8 cellular contexts compared by ENCODE assay signal in the genomic region with DNA sequence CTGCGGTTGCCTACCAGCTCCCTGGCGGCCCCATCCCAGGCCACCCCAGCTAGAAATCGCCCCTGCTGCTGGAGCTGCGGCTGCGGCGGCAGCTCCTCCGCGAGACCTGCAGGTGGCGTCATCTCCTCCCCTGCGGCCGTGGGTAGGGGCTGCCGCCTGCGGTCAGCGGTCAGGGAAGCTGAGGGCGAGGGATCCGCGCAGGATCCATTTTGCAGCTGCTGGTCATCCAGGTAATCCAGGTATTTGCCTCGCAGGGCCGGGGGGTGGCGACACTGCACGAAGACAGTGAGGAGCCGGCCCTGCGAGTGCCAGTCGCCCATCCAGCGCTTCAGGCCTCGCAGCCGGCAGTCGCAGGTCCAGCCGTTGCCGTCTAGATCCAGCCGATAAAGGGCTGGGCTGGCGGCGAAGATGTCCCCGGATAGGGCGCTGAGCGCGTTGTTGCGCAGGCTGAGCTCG. TPM values are rescaled to one million over a fixed set of nuclear protein-coding genes. Genes with fewer than 3 reads are reported as not detected.
DNase-seq lines count a peak whose midpoint lies in the region; ATAC-seq and TF ChIP-seq lines count a peak whose summit lies in the region.

No MANE protein-coding gene starts in this region.

- H3K4me2 ChIP-seq in hepatocyte, result peak overlapping the region; percentile 99

- intact Hi-C loops in ascending aorta (cut with DNase I), result loop anchor here (2.0 kb wide), 1 partner anchor 30 kb away; no protein-coding TSS in a partner anchor
- intact Hi-C loops in prostate gland (cut with DNase I), result loop anchor here (2.0 kb wide), 1 partner anchor 146 kb away; no protein-coding TSS in a partner anchor

- no peak for DNase-seq in GM06990 (ENCODE audit: extremely low read depth, insufficient read length)
- DNase-seq in NCI-H1694 treated with DMSO at 0.1 percent for 48 hours (lab: John Stamatoyannopoulos, UW), result peak; percentile 35
- peak in 1 of 2 donors; percentile 66 for DNase-seq in ascending aorta (ENCODE audit: low spot score in 2 of 2)
- DNase-seq in hepatocyte (ENCODE audit: low spot score), result peak; percentile 80
- DNase-seq in prostate gland (ENCODE audit: low spot score), result peak; percentile 68
- no peak for DNase-seq in DMS114 treated with DMSO at 0.1 percent for 48 hours (lab: John Stamatoyannopoulos, UW; ENCODE audit: unreplicated experiment)
- DNase-seq in hippocampal formation (lab: John Stamatoyannopoulos, UW), result no peak

- no peaks in the 10 kb centered on the region for H3K36me3 ChIP-seq in GM06990 (ENCODE audit: control insufficient read depth, insufficient read depth, low read length)
- no peaks in the 10 kb centered on the region for H3K36me3 ChIP-seq in ascending aorta
- H3K36me3 ChIP-seq in hepatocyte (replicated peaks; ENCODE audit: insufficient read depth, low read depth), result no peaks in the 10 kb centered on the region
- no peaks in the 10 kb centered on the region for H3K36me3 ChIP-seq in prostate gland

- H3K9me3 ChIP-seq in ascending aorta (no peaks in the 10 kb centered on the region), hepatocyte (ENCODE audit: low read depth) (no peaks in the 10 kb centered on the region), prostate gland (no peaks in the 10 kb centered on the region)

- H3K4me3 ChIP-seq in GM06990 (replicated peaks; ENCODE audit: low read depth, low read length), result no peak overlapping the region
- peak overlapping the region; percentile 48 to 58 for H3K4me3 ChIP-seq in ascending aorta
- peak overlapping the region; percentile 52 for H3K4me3 ChIP-seq in hepatocyte
- peak overlapping the region; percentile 36 to 48 for H3K4me3 ChIP-seq in prostate gland

- H3K9me2 ChIP-seq in hepatocyte (replicated peaks; ENCODE audit: insufficient read depth), result no peaks in the 10 kb centered on the region

- WGBS in hepatocyte (ENCODE audit: low lambda C conversion rate, missing lambda C conversion rate), result 2% methylated on average over 31 of the region's 39 CpGs
- 1% methylated on average over 35 of the region's 39 CpGs for WGBS in prostate gland

- H3K27ac ChIP-seq in ascending aorta, result no peak overlapping the region
- no peak overlapping the region for H3K27ac ChIP-seq in hepatocyte
- peak overlapping the region; percentile 35 to 39 for H3K27ac ChIP-seq in prostate gland

- TF ChIP-seq CTCF in GM06990 (IDR thresholded peaks at IDR 0.05; ENCODE audit: insufficient read depth, low read length, poor library complexity, severe bottlenecking) (peak; percentile 3), ascending aorta (IDR thresholded peaks at IDR 0.05) (peak; percentile 11 to 47 (median 36)), hepatocyte (IDR thresholded peaks at IDR 0.05; ENCODE audit: poor library complexity) (peak; percentile 68), prostate gland (IDR thresholded peaks at IDR 0.05) (peak in 3 of 4 experiments; percentile 56 to 74 (median 67))

- H3K79me2 ChIP-seq in hepatocyte, result no peaks in the 10 kb centered on the region

- TF ChIP-seq POLR2A in prostate gland (IDR thresholded peaks at IDR 0.05), result no peak

- peak overlapping the region; percentile 87 for H2AFZ ChIP-seq in hepatocyte

- ATAC-seq in HG03097 (IDR thresholded peaks at IDR 0.05; ENCODE audit: low FRiP score, unreplicated experiment), result no peak

- H3K4me1 ChIP-seq in ascending aorta (peaks cover 6 to 21% of the 10 kb centered on the region in 2 donors), hepatocyte (ENCODE audit: insufficient read depth) (peaks cover 33% of the 10 kb centered on the region), prostate gland (replicated peaks) (no peaks in the 10 kb centered on the region)

- H4K20me1 ChIP-seq in hepatocyte (ENCODE audit: insufficient read depth, poor library complexity, severe bottlenecking), result no peaks in the 10 kb centered on the region

- no peaks in the 10 kb centered on the region; the same call in 1 of the 2 replicates for H3K27me3 ChIP-seq in GM06990 (replicated peaks; ENCODE audit: control insufficient read depth, insufficient read depth, low read length)
- H3K27me3 ChIP-seq in ascending aorta, result peaks cover 27% of the 10 kb centered on the region
- H3K27me3 ChIP-seq in hepatocyte, result peaks cover 38% of the 10 kb centered on the region
- no peaks in the 10 kb centered on the region for H3K27me3 ChIP-seq in prostate gland (replicated peaks; ENCODE audit: insufficient read depth)

RNA-seq across cellular contexts. Expression of a gene that starts 1.5 kb away (rescaled TPM):
- total RNA-seq in ascending aorta (13.5 TPM), hepatocyte (3.0 and 4.6 TPM in 2 replicates), prostate gland (1 to 10 TPM; 3.3 to 3.5 TPM)
- 1.2 and 2.5 TPM in 2 replicates for polyA plus RNA-seq in hepatocyte

Comparison
In these comparisons a context has a peak if more than half of its experiments do, and no peak if none do; other contexts are left out.
1. DNase-seq: peak in NCI-H1694 treated with DMSO at 0.1 percent for 48 hours (single experiment), hepatocyte (single experiment) and prostate gland (single experiment); none in GM06990 (single experiment), DMS114 treated with DMSO at 0.1 percent for 48 hours (single experiment) and hippocampal formation (0 of 2).
2. CTCF ChIP-seq: peak in every context shown above with its lines; median percentile 68 in hepatocyte; 67 in prostate gland; 36 in ascending aorta; 3 in GM06990.
3. H3K27ac ChIP-seq: peak in prostate gland (2 of 2); none in ascending aorta (0 of 2) and hepatocyte (single experiment).